19 cellular contexts compared by ENCODE assay signal in the genomic region with DNA sequence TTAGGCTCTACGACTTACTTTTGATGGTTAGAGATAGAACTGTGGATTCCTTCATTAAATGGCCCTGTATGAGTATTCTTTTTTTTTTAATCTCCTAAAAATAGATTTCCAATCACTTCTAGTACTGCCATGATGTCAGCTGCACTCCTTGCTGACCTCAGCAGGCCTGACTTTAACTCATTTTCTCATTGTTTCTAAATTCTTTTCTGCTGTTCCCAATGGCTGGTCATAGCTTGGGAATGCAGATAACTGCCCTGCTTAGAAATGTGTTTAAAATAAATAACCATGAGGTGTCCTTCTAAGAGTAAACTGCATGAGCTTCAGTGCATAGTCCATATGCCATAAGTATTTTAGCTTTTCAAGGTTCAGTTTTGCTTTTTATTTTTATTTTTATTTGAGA.
DNase-seq lines count a peak whose midpoint lies in the region; TF ChIP-seq lines count a peak whose summit lies in the region.
"Had no signal": no experiment of that assay in that cellular context is flagged by ENCODE, and none has a peak within 500 bp of the region (broad histone marks: within the 10 kb centered on the region; RNA-seq: fewer than 3 reads in every experiment).

No MANE protein-coding gene starts in this region.

- CTCF ChIA-PET in GM10248 (lab: Yijun Ruan, JAX), result interaction anchor here (1.0 to 4.5 kb wide), 3 partner anchors 13 to 22 kb away, joined by 4 to 20 read pairs (median 4); a partner anchor contains a TSS

- TF ChIP-seq CTCF in AG10803 (conservative IDR thresholded peaks at IDR 0.05; ENCODE audit: low read length) (no peak), astrocyte of the cerebellum (IDR thresholded peaks at IDR 0.05; ENCODE audit: low read depth, low read length, missing control alignments) (no peak), GM10248 (IDR thresholded peaks at IDR 0.05; ENCODE audit: control extremely low read depth, extremely low read depth, low read depth, missing control alignments) (no peak)

- DNase-seq in AG10803 (ENCODE audit: low read depth) (peak; percentile 88), HS-5 (ENCODE audit: low read depth) (peak; percentile 60), astrocyte of the cerebellum (ENCODE audit: low read depth) (peak; percentile 29), iris pigment epithelial cell (ENCODE audit: low read depth) (peak; percentile 82), GM10248 (ENCODE audit: extremely low spot score) (no peak), inferior parietal cortex (ENCODE audit: extremely low spot score) (no peak)
- no peak for DNase-seq in activated T-cell treated with anti-CD3 and anti-CD28 coated beads, Interleukin-2, amount 50 U/mL, for 48 hours
- DNase-seq in stimulated activated naive CD4-positive, alpha-beta T cell (lab: John Stamatoyannopoulos, UW), result no peak
- DNase-seq: activated CD4-positive, alpha-beta T cell treated with anti-CD3 and anti-CD28 coated beads for 48 hours; activated CD8-positive, alpha-beta memory T cell treated with anti-CD3 and anti-CD28 coated beads, Interleukin-2, amount 10 ng/mL, durations not matched to agents 7 days and 5 days; anterior cingulate cortex; CD8-positive, alpha-beta memory T cell; DMS79 treated with DMSO at 0.1 percent for 48 hours; left ventricle myocardium inferior; NCI-H1436; NCI-H2171; NCI-H69; Right ventricle myocardium superior; stimulated activated CD4-positive, alpha-beta T cell treated with anti-CD3 and anti-CD28 coated beads, Interleukin-12 subunit alpha, Interleukin-12 subunit beta, amount 100 ng/mL, for 4 hours had no signal

- in situ Hi-C loops in astrocyte of the cerebellum (cut with HindIII; ENCODE audit: low sequenced_read_pairs), result loop anchor here (25.0 kb wide), 1 partner anchor 563 kb away; no protein-coding TSS in a partner anchor

- H3K4me3 ChIP-seq in AG10803 (ENCODE audit: low read length) (no peak overlapping the region), astrocyte of the cerebellum (ENCODE audit: low read depth, low read length) (no peak overlapping the region)
- H3K4me3 ChIP-seq: left ventricle myocardium inferior had no signal

- POLR2A ChIA-PET in GM10248 (lab: Yijun Ruan, JAX), result no interaction called here

Comparison
In these comparisons a context has a peak if more than half of its experiments do, and no peak if none do; other contexts are left out.
1. DNase-seq: peak in AG10803 (single experiment), HS-5 (single experiment), astrocyte of the cerebellum (single experiment) and iris pigment epithelial cell (single experiment); none in GM10248 (single experiment), activated T-cell treated with anti-CD3 and anti-CD28 coated beads, Interleukin-2, amount 50 U/mL, for 48 hours (0 of 2), inferior parietal cortex (single experiment) and stimulated activated naive CD4-positive, alpha-beta T cell (0 of 6).